Comparison of ENCODE assay signal across 18 cellular contexts in genomic region chr1:45243476-45244343, GRCh38.
"Had no signal": no experiment of that assay in that cellular context is flagged by ENCODE, and none has a peak within 500 bp of the region (broad histone marks: within the 10 kb centered on the region; RNA-seq: fewer than 3 reads in every experiment).

No MANE protein-coding gene starts in this region.

- H3K4me3 ChIP-seq: adrenal gland, left ventricle myocardium inferior, thyroid gland had no signal

- H3K27ac ChIP-seq: adrenal gland, left ventricle myocardium inferior, thyroid gland, WERI-Rb-1 had no signal

- H3K4me3 Mint-ChIP-seq: activated naive CD4-positive, alpha-beta T cell treated with anti-CD3 and anti-CD28 coated beads, Interleukin-2, amount 50 U/mL, for 24 hours; dendritic cell treated with granulocyte-macrophage colony-stimulating factor and Interleukin-4, amounts not matched to agents 40 ng/mL and 50 ng/mL, for 4 days; nephron progenitor cell; T-helper 1 cell treated with Interleukin-12 subunit alpha and Interleukin-12 subunit beta and Interleukin-4 antibody, amounts not matched to agents 30 μg/mL and 1 μg/mL, for 36 hours had no signal

- DNase-seq: activated CD4-positive, alpha-beta T cell treated with anti-CD3 and anti-CD28 coated beads for 1 hour; activated gamma-delta T cell; adrenal gland; effector CD8-positive, alpha-beta T cell; head of caudate nucleus; left ventricle myocardium inferior; mammary epithelial cell; nephron progenitor cell; nucleus accumbens; stimulated activated CD4-positive, alpha-beta T cell treated with anti-CD3 and anti-CD28 coated beads, Interleukin-12 subunit alpha, Interleukin-12 subunit beta, amount 100 ng/mL, for 4 hours; stimulated activated CD4-positive, alpha-beta T cell treated with anti-CD3 and anti-CD28 coated beads, Interleukin-1b, Interleukin-23, amount 100 ng/mL, for 48 hours; stimulated activated naive CD4-positive, alpha-beta T cell treated with Interleukin-2 at 50 U/mL for 16 hours; thyroid gland; WERI-Rb-1 had no signal

- H3K4me1 ChIP-seq: left ventricle myocardium inferior, thyroid gland had no signal

- H3K4me1 Mint-ChIP-seq: nephron progenitor cell had no signal

- H3K36me3 ChIP-seq: adrenal gland, left ventricle myocardium inferior, thyroid gland, WERI-Rb-1 had no signal

- H3K27me3 Mint-ChIP-seq: activated naive CD4-positive, alpha-beta T cell treated with anti-CD3 and anti-CD28 coated beads, Interleukin-2, amount 50 U/mL, for 24 hours; dendritic cell treated with granulocyte-macrophage colony-stimulating factor and Interleukin-4, amounts not matched to agents 40 ng/mL and 50 ng/mL, for 4 days had no signal

- H3K27ac Mint-ChIP-seq: dendritic cell treated with granulocyte-macrophage colony-stimulating factor and Interleukin-4, amounts not matched to agents 40 ng/mL and 50 ng/mL, for 4 days; nephron progenitor cell; T-helper 1 cell treated with Interleukin-12 subunit alpha and Interleukin-12 subunit beta and Interleukin-4 antibody, amounts not matched to agents 30 μg/mL and 1 μg/mL, for 36 hours had no signal

- H3K27me3 ChIP-seq: adrenal gland, thyroid gland had no signal

- ATAC-seq: esophagus mucosa had no signal

- H3K9me3 ChIP-seq: thyroid gland had no signal
